In genomic region chr5:142540774-142541466, GRCh38 we compare ENCODE assay signal across 11 cellular contexts.
DNase-seq lines count a peak whose midpoint lies in the region; ATAC-seq and TF ChIP-seq lines count a peak whose summit lies in the region.
"Had no signal": no experiment of that assay in that cellular context is flagged by ENCODE, and none has a peak within 500 bp of the region (broad histone marks: within the 10 kb centered on the region; RNA-seq: fewer than 3 reads in every experiment).

No MANE protein-coding gene starts in this region.

- no peak overlapping the region for H3K4me3 Mint-ChIP-seq in GM23338
- H3K4me3 Mint-ChIP-seq: stimulated activated naive B cell treated with anti-CD40 and anti-IgM and Interleukin-4, amounts not matched to agents 10 μg/mL and 1 μg/mL and 100 μg/mL, for 72 hours had no signal

- peaks cover 30% of the 10 kb centered on the region for H3K4me1 Mint-ChIP-seq in GM23338
- H3K4me1 Mint-ChIP-seq: stimulated activated naive B cell treated with anti-CD40 and anti-IgM and Interleukin-4, amounts not matched to agents 10 μg/mL and 1 μg/mL and 100 μg/mL, for 72 hours had no signal

- H3K79me2 ChIP-seq in GM23338 (replicated peaks; ENCODE audit: insufficient read depth) = no peaks in the 10 kb centered on the region

- H3K4me1 ChIP-seq in GM23338 (ENCODE audit: insufficient read depth) = peaks cover 13% of the 10 kb centered on the region; the same call in 1 of the 2 replicates

- DNase-seq in GM23338 (ENCODE audit: low spot score) (no peak), cardiac fibroblast (ENCODE audit: low read depth in 2 of 2) (peak; percentile 77 to 85), iris pigment epithelial cell (ENCODE audit: low read depth) (peak; percentile 42), stromal cell of bone marrow (ENCODE audit: low read depth) (peak; percentile 57), DMS53 treated with DMSO at 0.1 percent for 48 hours (lab: John Stamatoyannopoulos, UW; ENCODE audit: unreplicated experiment) (no peak)
- DNase-seq in activated effector memory CD4-positive, alpha-beta T cell treated with anti-CD3 and anti-CD28 coated beads, Interleukin-2, amount 50 U/mL, for 16 hours = no peak
- DNase-seq: NCI-H1417; OCI-M1; stimulated activated naive B cell treated with anti-CD40 and anti-IgM and Interleukin-4, amounts not matched to agents 10 μg/mL and 1 μg/mL and 100 μg/mL, for 72 hours had no signal

- TF ChIP-seq CTCF in GM23338 (conservative IDR thresholded peaks at IDR 0.05; ENCODE audit: low read depth in 2 of 2) (no peak), cardiac fibroblast (IDR thresholded peaks at IDR 0.05; ENCODE audit: low read depth, low read length) (no peak)

- H3K27me3 ChIP-seq in GM23338 (ENCODE audit: insufficient read depth) = no peaks in the 10 kb centered on the region

- no peaks in the 10 kb centered on the region for H3K36me3 ChIP-seq in GM23338 (ENCODE audit: insufficient read depth)

- no peak overlapping the region for H3K4me3 ChIP-seq in GM23338
- H3K4me3 ChIP-seq in cardiac fibroblast (replicated peaks in 1 of 2; ENCODE audit: low read depth in 2 of 2, low read length in 2 of 2) = no peak overlapping the region

- peak overlapping the region; percentile 72; the same call in 1 of the 2 replicates for H2AFZ ChIP-seq in GM23338

- peak overlapping the region; percentile 19; the same call in 1 of the 2 replicates for H3K27ac ChIP-seq in GM23338 (ENCODE audit: low read depth)

- H3K9me2 ChIP-seq in GM23338 (ENCODE audit: insufficient read depth) = no peaks in the 10 kb centered on the region

- ATAC-seq in GM23338 = no peak
- ATAC-seq in HG02610 (IDR thresholded peaks at IDR 0.05; ENCODE audit: unreplicated experiment) = no peak
- ATAC-seq in HG02678 (IDR thresholded peaks at IDR 0.05; ENCODE audit: unreplicated experiment) = no peak
- ATAC-seq: stimulated activated naive B cell treated with anti-CD40 and anti-IgM and Interleukin-4, amounts not matched to agents 10 μg/mL and 1 μg/mL and 100 μg/mL, for 72 hours had no signal

- 0 out of 2 replicates have a peak overlapping the region, but pooled peaks have one; percentile 36 for H3K27ac Mint-ChIP-seq in GM23338
- H3K27ac Mint-ChIP-seq: stimulated activated naive B cell treated with anti-CD40 and anti-IgM and Interleukin-4, amounts not matched to agents 10 μg/mL and 1 μg/mL and 100 μg/mL, for 72 hours had no signal

- H3K36me3 Mint-ChIP-seq in GM23338 (ENCODE audit: low read depth) = no peaks in the 10 kb centered on the region
- H3K36me3 Mint-ChIP-seq: stimulated activated naive B cell treated with anti-CD40 and anti-IgM and Interleukin-4, amounts not matched to agents 10 μg/mL and 1 μg/mL and 100 μg/mL, for 72 hours had no signal

- no peaks in the 10 kb centered on the region for H4K20me1 ChIP-seq in GM23338 (replicated peaks; ENCODE audit: insufficient read depth)

- H3K4me2 ChIP-seq in GM23338 = peak overlapping the region; percentile 20; the same call in 1 of the 2 replicates

- H3K9me3 Mint-ChIP-seq in GM23338 = peaks cover 5% of the 10 kb centered on the region
- H3K9me3 Mint-ChIP-seq: stimulated activated naive B cell treated with anti-CD40 and anti-IgM and Interleukin-4, amounts not matched to agents 10 μg/mL and 1 μg/mL and 100 μg/mL, for 72 hours had no signal

- H3F3A ChIP-seq in GM23338 (replicated peaks; ENCODE audit: low read depth) = no peaks in the 10 kb centered on the region

- peaks cover 6% of the 10 kb centered on the region for H3K27me3 Mint-ChIP-seq in GM23338 (ENCODE audit: insufficient read depth, low read depth, poor library complexity)

TF ChIP-seq in GM23338, 12 proteins besides CTCF, POLR2A, EP300 and RAD21 (continues in another document):
- TF ChIP-seq EZH2 (IDR thresholded peaks at IDR 0.05; ENCODE audit: low read depth, unreplicated experiment) (no peak), CREB1 (CRISPR knock-in tag; IDR thresholded peaks at IDR 0.05; ENCODE audit: low read depth) (no peak), ZNF462 (CRISPR knock-in tag; IDR thresholded peaks at IDR 0.05) (no peak), POLR2AphosphoS5 (IDR thresholded peaks at IDR 0.05; ENCODE audit: low read depth) (no peak), STAT1 (IDR thresholded peaks at IDR 0.05; ENCODE audit: unreplicated experiment) (no peak), EZH2phosphoT487 (IDR thresholded peaks at IDR 0.05; ENCODE audit: unreplicated experiment) (no peak), REST (IDR thresholded peaks at IDR 0.05; ENCODE audit: unreplicated experiment) (no peak)

Comparison
In these comparisons a context has a peak if more than half of its experiments do, and no peak if none do; other contexts are left out.
1. DNase-seq: peak in cardiac fibroblast (2 of 2), iris pigment epithelial cell (single experiment) and stromal cell of bone marrow (single experiment); none in GM23338 (single experiment), activated effector memory CD4-positive, alpha-beta T cell treated with anti-CD3 and anti-CD28 coated beads, Interleukin-2, amount 50 U/mL, for 16 hours (single experiment) and DMS53 treated with DMSO at 0.1 percent for 48 hours (single experiment).